ENCODE assay signal across 12 cellular contexts in genomic region chr11:62295504-62295903, GRCh38. TPM values are rescaled to one million over a fixed set of nuclear protein-coding genes. Genes with fewer than 3 reads are reported as not detected.
A peak's percentile ranks its signal among the peaks of the same experiment; 100 is the strongest.
DNase-seq lines count a peak whose midpoint lies in the region; ATAC-seq and TF ChIP-seq lines count a peak whose summit lies in the region.
"Had no signal": no experiment of that assay in that cellular context is flagged by ENCODE, and none has a peak within 500 bp of the region (broad histone marks: within the 10 kb centered on the region; RNA-seq: fewer than 3 reads in every experiment).

No MANE protein-coding gene starts in this region.

- no peak for TF ChIP-seq CTCF in astrocyte of the spinal cord (IDR thresholded peaks at IDR 0.05; ENCODE audit: low read depth, low read length)
- TF ChIP-seq CTCF in GM10266 (IDR thresholded peaks at IDR 0.05; ENCODE audit: control insufficient read depth, insufficient read depth, low read depth, missing control alignments) = no peak

- intact Hi-C loops in left colon (cut with DNase I, micrococcal nuclease) = no loop called here

- in situ Hi-C loops in astrocyte of the spinal cord (cut with HindIII; ENCODE audit: low sequenced_read_pairs) = no loop called here

- no peak overlapping the region for H3K4me3 ChIP-seq in astrocyte of the spinal cord (ENCODE audit: low read depth, low read length)
- H3K4me3 ChIP-seq: tibial nerve had no signal

- ATAC-seq in left colon (peak; percentile 44), HG03520 (IDR thresholded peaks at IDR 0.05; ENCODE audit: unreplicated experiment) (no peak)

- peak; percentile 36 for DNase-seq in AG08396 (ENCODE audit: low spot score)
- DNase-seq in Kasumi-1 (lab: John Stamatoyannopoulos, UW) = peak; percentile 37 to 60
- peak; percentile 36 for DNase-seq in astrocyte of the spinal cord (ENCODE audit: low read depth, low spot score)
- peak in 1 of 2 donors; percentile 14 for DNase-seq in left colon
- no peak for DNase-seq in NCI-H1694 treated with DMSO at 0.1 percent for 48 hours (lab: John Stamatoyannopoulos, UW)
- DNase-seq in NCI-H2107 (lab: John Stamatoyannopoulos, UW) = no peak
- DNase-seq in GM10266 (ENCODE audit: extremely low spot score) = no peak
- DNase-seq: activated effector memory CD4-positive, alpha-beta T cell treated with Interleukin-2 at 50 U/mL for 16 hours; NCI-H2227 treated with DMSO at 0.1 percent for 48 hours had no signal

RNA-seq across cellular contexts. Expression of gene SCGB1D4, which starts 3.4 kb away (rescaled TPM):
- not detected for total RNA-seq in left colon
- total RNA-seq: H1, tibial nerve had no signal

RNA-seq across cellular contexts. Expression of gene SCGB2A2, which starts 25.5 kb away (rescaled TPM):
- not detected for total RNA-seq in left colon
- total RNA-seq: H1, tibial nerve had no signal

RNA-seq across cellular contexts. Expression of gene ASRGL1, which starts 41.7 kb away (rescaled TPM):
- 10 to 100 TPM; 18.1 to 29.9 TPM for total RNA-seq in left colon

RNA-seq across cellular contexts. Expression of gene SCGB1D2, which starts 53.5 kb away (rescaled TPM):
- total RNA-seq in left colon = not detected
- total RNA-seq: H1, tibial nerve had no signal

Comparison
In these comparisons a context has a peak if more than half of its experiments do, and no peak if none do; other contexts are left out.
1. DNase-seq: peak in AG08396 (single experiment), Kasumi-1 (2 of 2) and astrocyte of the spinal cord (single experiment); none in NCI-H1694 treated with DMSO at 0.1 percent for 48 hours (single experiment), NCI-H2107 (single experiment) and GM10266 (single experiment).